Comparison of ENCODE assay signal across 8 cellular contexts in genomic region chr16:23949630-23950290, GRCh38.
A peak's percentile ranks its signal among the peaks of the same experiment; 100 is the strongest.
DNase-seq lines count a peak whose midpoint lies in the region; TF ChIP-seq lines count a peak whose summit lies in the region.

No MANE protein-coding gene starts in this region.

- H3K4me1 ChIP-seq in left ventricle myocardium inferior (no peaks in the 10 kb centered on the region), transverse colon (peaks cover 0 to 28% (median 4%) of the 10 kb centered on the region in 4 donors)

- H3K27ac ChIP-seq in left ventricle myocardium inferior (replicated peaks) = no peak overlapping the region
- H3K27ac ChIP-seq in transverse colon = peak overlapping the region; percentile 7 to 48 (median 33)

- TF ChIP-seq POLR2A in transverse colon (IDR thresholded peaks at IDR 0.05) = no peak

- H3K36me3 ChIP-seq in left ventricle myocardium inferior = no peaks in the 10 kb centered on the region
- H3K36me3 ChIP-seq in transverse colon = no peaks in the 10 kb centered on the region

- H3K9me3 ChIP-seq in left ventricle myocardium inferior (replicated peaks) (no peaks in the 10 kb centered on the region), transverse colon (no peaks in the 10 kb centered on the region)

- in situ Hi-C loops in transverse colon (cut with MboI; ENCODE audit: low pct_ligation_motif_present in 1 of 4, low pct_unique_long_range_greater_than_20kb in 1 of 4, low sequenced_read_pairs in 3 of 4) = loop anchor here in 1 of 4 donors (25.0 kb wide), 1 partner anchor 88 kb away; no protein-coding TSS in a partner anchor

- intact Hi-C loops in left ventricle myocardium inferior (cut with micrococcal nuclease) = no loop called here
- intact Hi-C loops in transverse colon (cut with DNase I; ENCODE audit: low total_unique reads) = loop anchor here (10.0 kb wide), 1 partner anchor 115 kb away; the partner anchor contains the start of gene PRKCB

- H3K4me3 ChIP-seq in left ventricle myocardium inferior = no peak overlapping the region
- no peak overlapping the region for H3K4me3 ChIP-seq in transverse colon

- TF ChIP-seq EP300 in transverse colon (IDR thresholded peaks at IDR 0.05; ENCODE audit: low read depth) = no peak

- H3K27me3 ChIP-seq in left ventricle myocardium inferior (ENCODE audit: low read depth) (peaks cover 60% of the 10 kb centered on the region), transverse colon (no peaks in the 10 kb centered on the region)

- TF ChIP-seq CTCF in left ventricle myocardium inferior (IDR thresholded peaks at IDR 0.05; ENCODE audit: borderline replicate concordance) (no peak), transverse colon (IDR thresholded peaks at IDR 0.05) (no peak)

- DNase-seq in SIG-M5 treated with dmso at 0.1 percent for 504 hours (lab: John Stamatoyannopoulos, UW; ENCODE audit: unreplicated experiment) (peak; percentile 39), SIG-M5 (lab: John Stamatoyannopoulos, UW) (no peak), left ventricle myocardium inferior (peak; percentile 30), transverse colon (peak; percentile 67), HPDE6-E6E7 (ENCODE audit: extremely low spot score) (no peak), SKM-1 (lab: John Stamatoyannopoulos, UW; ENCODE audit: unreplicated experiment) (no peak), NCI-H524 treated with DMSO at 0.1 percent for 48 hours (lab: John Stamatoyannopoulos, UW) (no peak)
- peak; percentile 57 to 62 for DNase-seq in activated CD4-positive, alpha-beta T cell treated with anti-CD3 and anti-CD28 coated beads, Interleukin-2, amount 50 U/mL, for 48 hours

- WGBS in transverse colon (ENCODE audit: low coverage in 1 of 2), 2 donors = 48 to 81% methylated on average over 4 to 5 of the region's 5 CpGs

Comparison
In these comparisons a context has a peak if more than half of its experiments do, and no peak if none do; other contexts are left out.
1. DNase-seq: peak in SIG-M5 treated with dmso at 0.1 percent for 504 hours (single experiment), activated CD4-positive, alpha-beta T cell treated with anti-CD3 and anti-CD28 coated beads, Interleukin-2, amount 50 U/mL, for 48 hours (2 of 2), left ventricle myocardium inferior (single experiment) and transverse colon (single experiment); none in SIG-M5 (single experiment), HPDE6-E6E7 (single experiment), SKM-1 (single experiment) and NCI-H524 treated with DMSO at 0.1 percent for 48 hours (single experiment).